ENCODE assay signal across 8 cellular contexts in the genomic region with DNA sequence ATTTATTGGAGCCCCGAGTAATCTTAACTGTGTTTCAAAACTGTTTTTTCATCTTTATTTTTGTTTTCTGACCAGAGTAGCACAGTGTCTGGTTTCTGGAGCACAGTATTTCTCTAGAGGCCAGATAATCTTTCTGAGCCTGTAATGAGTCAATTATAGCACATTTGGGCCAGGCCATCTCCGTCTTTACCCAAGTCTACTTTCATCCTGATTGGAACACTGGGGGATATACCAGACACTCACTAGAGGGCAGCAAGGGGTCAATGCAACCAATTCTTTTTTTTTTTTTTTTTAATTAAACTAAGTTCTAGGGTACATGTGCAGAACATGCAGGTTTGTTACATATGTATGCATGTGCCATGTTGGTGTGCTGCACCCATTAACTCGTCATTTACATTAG.
DNase-seq lines count a peak whose midpoint lies in the region; ATAC-seq, FAIRE-seq and TF ChIP-seq lines count a peak whose summit lies in the region.

No MANE protein-coding gene starts in this region.

- RAD21 ChIA-PET in GM12878 (lab: Charles Lee; ENCODE audit: unreplicated experiment): interaction anchor here (0.7 to 1.8 kb wide), 3 partner anchors 22 to 83 kb away, joined by 3 to 9 read pairs (median 3); no protein-coding TSS in a partner anchor

- no peak overlapping the region for H2BK15ac ChIP-seq in mesenchymal stem cell (ENCODE audit: low read depth, poor library complexity, severe bottlenecking)

- CTCF ChIA-PET in GM12878 (lab: Yijun Ruan, JAX): interaction anchor here (0.9 to 2.6 kb wide), 6 partner anchors 9 to 42 kb away, joined by 3 to 22 read pairs (median 6); no protein-coding TSS in a partner anchor

- no peaks in the 10 kb centered on the region for H4K20me1 ChIP-seq in GM12878 (ENCODE audit: control insufficient read depth, insufficient read depth)

- in situ Hi-C loops in GM12878 (cut with MboI): loop anchor here (10.0 kb wide), 1 partner anchor 218 kb away; no protein-coding TSS in a partner anchor

- DNase-seq in GM06990 (ENCODE audit: extremely low read depth, insufficient read length) (no peak), GM12878 (ENCODE audit: low read depth, low spot score) (no peak), mesenchymal stem cell (peak; percentile 62), SHP77 treated with DMSO at 0.1 percent for 48 hours (lab: John Stamatoyannopoulos, UW) (no peak), SKM-1 (lab: John Stamatoyannopoulos, UW; ENCODE audit: unreplicated experiment) (no peak)

- H3K27me3 ChIP-seq in GM06990 (replicated peaks; ENCODE audit: control insufficient read depth, insufficient read depth, low read length) (no peaks in the 10 kb centered on the region), GM12878 (replicated peaks in 1 of 2; ENCODE audit: control insufficient read depth in 2 of 2, insufficient read depth in 2 of 2, low read length in 1 of 2) (no peaks in the 10 kb centered on the region), mesenchymal stem cell (ENCODE audit: control insufficient read depth in 1 of 2, insufficient read depth in 1 of 2, low read length in 2 of 2) (no peaks in the 10 kb centered on the region)

- SMC1A ChIA-PET in GM12878 (lab: Charles Lee; ENCODE audit: uncharacterized antibody, unreplicated experiment): interaction anchor here (1.0 to 1.6 kb wide), 5 partner anchors 38 to 388 kb away, joined by 3 to 6 read pairs (median 4); no protein-coding TSS in a partner anchor

- TF ChIP-seq RAD21 in GM12878 (IDR thresholded peaks at IDR 0.05; ENCODE audit: insufficient read depth, low read depth, low read length): peak; percentile 71

- H3K79me2 ChIP-seq in GM12878 (ENCODE audit: control insufficient read depth, insufficient read depth, low read length): no peaks in the 10 kb centered on the region

- H3K14ac ChIP-seq in mesenchymal stem cell (ENCODE audit: low read length in 2 of 2): no peak overlapping the region

- TF ChIP-seq EP300 in GM12878 (IDR thresholded peaks at IDR 0.05; ENCODE audit: borderline replicate concordance in 1 of 2, control insufficient read depth in 1 of 2, low read depth in 2 of 2, low read length in 2 of 2): no peak

- no peak overlapping the region for H2BK5ac ChIP-seq in mesenchymal stem cell (ENCODE audit: low read depth, low read length, poor library complexity, severe bottlenecking)

- no TSS peak for BruUV-seq in GM12878 (replicated peaks; lab: Mats Ljungman, UMichigan)

- no peak overlapping the region for H2BK120ac ChIP-seq in mesenchymal stem cell (ENCODE audit: low read depth, low read length)

- H3K4me3 ChIP-seq in GM06990 (replicated peaks; ENCODE audit: low read depth, low read length): no peak overlapping the region
- no peak overlapping the region for H3K4me3 ChIP-seq in GM12878
- H3K4me3 ChIP-seq in mesenchymal stem cell (ENCODE audit: insufficient read depth in 1 of 2, low read depth in 1 of 2, low read length in 2 of 2): no peak overlapping the region

- H2AK5ac ChIP-seq in mesenchymal stem cell (ENCODE audit: low read length, severe bottlenecking): no peak overlapping the region

- intact Hi-C loops in GM12878 (cut with micrococcal nuclease; ENCODE audit: unreplicated experiment): loop anchor here (1.0 to 2.0 kb wide), 3 partner anchors 40 to 288 kb away; no protein-coding TSS in a partner anchor

- peak; percentile 60 for TF ChIP-seq CTCF in GM06990 (IDR thresholded peaks at IDR 0.05; ENCODE audit: insufficient read depth, low read length, poor library complexity, severe bottlenecking)
- peak; percentile 49 to 60 (median 50); a peak in 5 of 6 replicates for TF ChIP-seq CTCF in GM12878 (IDR thresholded peaks at IDR 0.05 in 2 of 3, conservative IDR thresholded peaks at IDR 0.05 in 1 of 3; ENCODE audit: control insufficient read depth in 2 of 3, extremely low read depth in 1 of 3, insufficient read depth in 1 of 3, low read depth in 3 of 3, low read length in 3 of 3)

- H2AFZ ChIP-seq in GM12878 (ENCODE audit: control insufficient read depth, low read depth, low read length) (no peak overlapping the region), mesenchymal stem cell (ENCODE audit: low read depth, low read length) (no peak overlapping the region)

- H3K79me1 ChIP-seq in mesenchymal stem cell (replicated peaks; ENCODE audit: low read length, poor library complexity, severe bottlenecking): no peaks in the 10 kb centered on the region

- H3K36me3 ChIP-seq in GM06990 (ENCODE audit: control insufficient read depth, insufficient read depth, low read length): no peaks in the 10 kb centered on the region
- no peaks in the 10 kb centered on the region for H3K36me3 ChIP-seq in GM12878 (ENCODE audit: control insufficient read depth in 2 of 2, insufficient read depth in 2 of 2, low read length in 1 of 2)
- peaks cover 0 to 1% of the 10 kb centered on the region in 2 experiments for H3K36me3 ChIP-seq in mesenchymal stem cell (ENCODE audit: control insufficient read depth in 1 of 2, insufficient read depth in 2 of 2, low read depth in 1 of 2, low read length in 2 of 2)

- H3K18ac ChIP-seq in mesenchymal stem cell (ENCODE audit: low read depth in 1 of 2, low read length in 2 of 2): no peak overlapping the region

- no peak for FAIRE-seq in GM12878 (lab: Jason Lieb, UNC)

- H3K9me3 ChIP-seq in GM12878 (replicated peaks; ENCODE audit: control insufficient read depth, insufficient read depth, low read length): no peaks in the 10 kb centered on the region
- H3K9me3 ChIP-seq in mesenchymal stem cell (ENCODE audit: control insufficient read depth, low read length): no peaks in the 10 kb centered on the region

- H4K91ac ChIP-seq in mesenchymal stem cell (ENCODE audit: low read length): no peak overlapping the region

- POLR2A ChIA-PET in GM12878 (lab: Charles Lee): no interaction called here

- H3K9ac ChIP-seq in GM12878 (ENCODE audit: control insufficient read depth, insufficient read depth, low read length) (no peak overlapping the region), mesenchymal stem cell (ENCODE audit: low read length) (peak overlapping the region; percentile 51)

- H3K4ac ChIP-seq in mesenchymal stem cell (ENCODE audit: low read depth in 1 of 2, low read length in 2 of 2): no peak overlapping the region

- peak; percentile 56 for ATAC-seq in HG03571 (IDR thresholded peaks at IDR 0.05; ENCODE audit: unreplicated experiment)
- peak; percentile 79 for ATAC-seq in GM12878
- ATAC-seq in GM21390 (IDR thresholded peaks at IDR 0.05; ENCODE audit: unreplicated experiment): no peak
- no peak for ATAC-seq in HG03045 (IDR thresholded peaks at IDR 0.05; ENCODE audit: unreplicated experiment)

- H2BK12ac ChIP-seq in mesenchymal stem cell (ENCODE audit: low read length in 2 of 2): no peak overlapping the region

- no peak overlapping the region for H3K23ac ChIP-seq in mesenchymal stem cell (ENCODE audit: low read length in 2 of 2)

- H3K27ac ChIP-seq in GM12878 (ENCODE audit: control insufficient read depth, insufficient read depth): no peak overlapping the region
- H3K27ac ChIP-seq in mesenchymal stem cell (ENCODE audit: low read length, poor library complexity, severe bottlenecking): no peak overlapping the region

- no peak for TF ChIP-seq POLR2A in GM12878 (IDR thresholded peaks at IDR 0.05; ENCODE audit: low read depth, low read length)

- 35% methylated on average over 3 of the region's 3 CpGs for WGBS in GM12878 (ENCODE audit: insufficient coverage, insufficient replicate concordance, low lambda C conversion rate, missing lambda C conversion rate)
- 57% methylated on average over 2 of the region's 3 CpGs for WGBS in mesenchymal stem cell

- H3K4me1 ChIP-seq in GM12878 (ENCODE audit: control insufficient read depth, insufficient read depth, low read length) (no peaks in the 10 kb centered on the region), mesenchymal stem cell (ENCODE audit: control insufficient read depth, insufficient read depth, low read depth, low read length) (no peaks in the 10 kb centered on the region)

- no peak overlapping the region for H3K4me2 ChIP-seq in GM12878 (ENCODE audit: control insufficient read depth, insufficient read depth)
- H3K4me2 ChIP-seq in mesenchymal stem cell (ENCODE audit: low read length, poor library complexity, severe bottlenecking): no peak overlapping the region

- no peak overlapping the region for H4K8ac ChIP-seq in mesenchymal stem cell (ENCODE audit: low read length)

TF ChIP-seq in GM12878, 131 proteins besides CTCF, POLR2A, EP300 and RAD21:
- TF ChIP-seq YY1 (IDR thresholded peaks at IDR 0.05; ENCODE audit: low read depth, low read length) (0 out of 2 replicates have a peak, but pooled peaks have one; percentile 29), TBL1XR1 (IDR thresholded peaks at IDR 0.05; ENCODE audit: low read depth, low read length) (no peak), SMC3 (IDR thresholded peaks at IDR 0.05; ENCODE audit: borderline replicate concordance, low read length) (peak; percentile 52; the same call in 1 of the 2 replicates), ZNF384 (IDR thresholded peaks at IDR 0.05; ENCODE audit: borderline replicate concordance, low read depth, low read length) (peak; percentile 82), CEBPB (IDR thresholded peaks at IDR 0.05; ENCODE audit: borderline replicate concordance in 1 of 2, low read depth in 2 of 2, low read length in 2 of 2) (no peak)

Comparison
In these comparisons a context has a peak if more than half of its experiments do, and no peak if none do; other contexts are left out.
1. ATAC-seq: peak in HG03571 (single experiment) and GM12878 (single experiment); none in GM21390 (single experiment) and HG03045 (single experiment).